ENCODE assay signal across 2 cellular contexts in the genomic region with DNA sequence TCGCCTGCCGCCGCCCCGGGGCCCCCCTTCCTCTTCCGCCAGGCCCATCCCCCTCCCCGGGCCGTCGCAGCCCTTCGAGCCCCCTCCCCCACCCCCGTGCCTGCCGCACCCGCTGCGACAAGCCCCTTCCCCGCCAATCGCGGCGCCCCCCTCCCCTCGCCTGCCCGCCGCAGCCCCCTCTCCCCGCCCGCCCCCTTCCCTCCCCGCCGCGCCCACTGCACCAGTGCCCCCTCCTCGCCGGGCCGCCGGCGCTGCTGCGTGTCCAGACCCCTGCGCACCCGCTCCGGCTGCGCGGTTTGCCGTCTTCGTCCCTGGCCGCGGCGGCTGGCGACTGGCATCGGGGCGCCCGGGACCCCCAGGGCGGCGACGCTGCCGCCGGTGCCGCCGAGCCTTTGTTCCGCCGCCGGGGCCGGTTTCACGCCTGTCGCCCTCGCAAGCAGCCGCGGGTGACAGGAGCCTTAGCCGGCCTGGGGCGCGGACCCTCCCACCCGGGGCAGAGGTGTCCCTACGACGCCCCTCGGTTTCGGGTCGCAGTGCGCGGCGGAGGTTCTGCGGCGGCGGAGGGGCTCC.
TF ChIP-seq lines count a peak whose summit lies in the region.

No MANE protein-coding gene starts in this region.

TF ChIP-seq in SK-N-SH, 30 proteins besides CTCF, POLR2A, EP300 and RAD21 (continued from another document):
- TF ChIP-seq, protein P1, sequence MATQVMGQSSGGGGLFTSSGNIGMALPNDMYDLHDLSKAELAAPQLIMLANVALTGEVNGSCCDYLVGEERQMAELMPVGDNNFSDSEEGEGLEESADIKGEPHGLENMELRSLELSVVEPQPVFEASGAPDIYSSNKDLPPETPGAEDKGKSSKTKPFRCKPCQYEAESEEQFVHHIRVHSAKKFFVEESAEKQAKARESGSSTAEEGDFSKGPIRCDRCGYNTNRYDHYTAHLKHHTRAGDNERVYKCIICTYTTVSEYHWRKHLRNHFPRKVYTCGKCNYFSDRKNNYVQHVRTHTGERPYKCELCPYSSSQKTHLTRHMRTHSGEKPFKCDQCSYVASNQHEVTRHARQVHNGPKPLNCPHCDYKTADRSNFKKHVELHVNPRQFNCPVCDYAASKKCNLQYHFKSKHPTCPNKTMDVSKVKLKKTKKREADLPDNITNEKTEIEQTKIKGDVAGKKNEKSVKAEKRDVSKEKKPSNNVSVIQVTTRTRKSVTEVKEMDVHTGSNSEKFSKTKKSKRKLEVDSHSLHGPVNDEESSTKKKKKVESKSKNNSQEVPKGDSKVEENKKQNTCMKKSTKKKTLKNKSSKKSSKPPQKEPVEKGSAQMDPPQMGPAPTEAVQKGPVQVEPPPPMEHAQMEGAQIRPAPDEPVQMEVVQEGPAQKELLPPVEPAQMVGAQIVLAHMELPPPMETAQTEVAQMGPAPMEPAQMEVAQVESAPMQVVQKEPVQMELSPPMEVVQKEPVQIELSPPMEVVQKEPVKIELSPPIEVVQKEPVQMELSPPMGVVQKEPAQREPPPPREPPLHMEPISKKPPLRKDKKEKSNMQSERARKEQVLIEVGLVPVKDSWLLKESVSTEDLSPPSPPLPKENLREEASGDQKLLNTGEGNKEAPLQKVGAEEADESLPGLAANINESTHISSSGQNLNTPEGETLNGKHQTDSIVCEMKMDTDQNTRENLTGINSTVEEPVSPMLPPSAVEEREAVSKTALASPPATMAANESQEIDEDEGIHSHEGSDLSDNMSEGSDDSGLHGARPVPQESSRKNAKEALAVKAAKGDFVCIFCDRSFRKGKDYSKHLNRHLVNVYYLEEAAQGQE (IDR thresholded peaks at IDR 0.05; ENCODE audit: low read depth, low read length), result no peak
- TF ChIP-seq TCF12 (IDR thresholded peaks at IDR 0.05) (no peak), GABPA (IDR thresholded peaks at IDR 0.05; ENCODE audit: low read depth) (no peak), TAF1 (IDR thresholded peaks at IDR 0.05; ENCODE audit: borderline replicate concordance, low read depth, low read length) (no peak), NFIC (IDR thresholded peaks at IDR 0.05; ENCODE audit: borderline replicate concordance) (no peak), FOSL2 (IDR thresholded peaks at IDR 0.05; ENCODE audit: borderline replicate concordance, low read depth) (no peak), NRF1 (IDR thresholded peaks at IDR 0.05; ENCODE audit: low read depth, low read length) (no peak)

TF ChIP-seq in SK-N-SH treated with all-trans-retinoic acid at 6 μM for 48 hours, 23 proteins besides CTCF, POLR2A, EP300 and RAD21 (continued from another document):
- TF ChIP-seq PPARA (CRISPR knock-in tag; IDR thresholded peaks at IDR 0.05; ENCODE audit: borderline replicate concordance) (no peak), ZFP3 (CRISPR knock-in tag; IDR thresholded peaks at IDR 0.05) (no peak), ZNF8 (CRISPR knock-in tag; IDR thresholded peaks at IDR 0.05) (no peak), TOX (CRISPR knock-in tag; IDR thresholded peaks at IDR 0.05; ENCODE audit: borderline replicate concordance) (no peak)
- TF ChIP-seq, protein P2, sequence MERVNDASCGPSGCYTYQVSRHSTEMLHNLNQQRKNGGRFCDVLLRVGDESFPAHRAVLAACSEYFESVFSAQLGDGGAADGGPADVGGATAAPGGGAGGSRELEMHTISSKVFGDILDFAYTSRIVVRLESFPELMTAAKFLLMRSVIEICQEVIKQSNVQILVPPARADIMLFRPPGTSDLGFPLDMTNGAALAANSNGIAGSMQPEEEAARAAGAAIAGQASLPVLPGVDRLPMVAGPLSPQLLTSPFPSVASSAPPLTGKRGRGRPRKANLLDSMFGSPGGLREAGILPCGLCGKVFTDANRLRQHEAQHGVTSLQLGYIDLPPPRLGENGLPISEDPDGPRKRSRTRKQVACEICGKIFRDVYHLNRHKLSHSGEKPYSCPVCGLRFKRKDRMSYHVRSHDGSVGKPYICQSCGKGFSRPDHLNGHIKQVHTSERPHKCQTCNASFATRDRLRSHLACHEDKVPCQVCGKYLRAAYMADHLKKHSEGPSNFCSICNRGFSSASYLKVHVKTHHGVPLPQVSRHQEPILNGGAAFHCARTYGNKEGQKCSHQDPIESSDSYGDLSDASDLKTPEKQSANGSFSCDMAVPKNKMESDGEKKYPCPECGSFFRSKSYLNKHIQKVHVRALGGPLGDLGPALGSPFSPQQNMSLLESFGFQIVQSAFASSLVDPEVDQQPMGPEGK (CRISPR knock-in tag; IDR thresholded peaks at IDR 0.05; ENCODE audit: borderline replicate concordance), result no peak
